In the genomic region with DNA sequence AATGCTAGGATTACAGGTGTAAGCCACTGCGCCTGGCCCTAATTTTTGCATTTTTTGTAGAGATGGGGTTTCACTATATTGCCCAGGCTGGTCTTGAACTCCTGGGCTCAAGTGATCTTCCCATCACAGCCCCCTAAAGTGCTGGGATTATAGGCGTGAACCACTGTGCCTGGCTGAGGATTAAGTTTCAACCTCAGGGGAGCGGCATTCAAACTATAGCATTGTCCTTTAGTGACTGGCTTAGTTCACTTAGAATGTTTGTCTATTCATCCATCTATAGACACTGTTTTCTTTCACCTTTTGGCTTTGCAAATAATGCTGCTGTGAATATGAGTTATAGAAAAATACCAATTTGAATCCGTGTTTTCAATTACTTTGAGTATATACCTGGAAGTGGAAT, we compare ENCODE assay signal across 27 cellular contexts.
"Had no signal": no experiment of that assay in that cellular context is flagged by ENCODE, and none has a peak within 500 bp of the region (broad histone marks: within the 10 kb centered on the region; RNA-seq: fewer than 3 reads in every experiment).

No MANE protein-coding gene starts in this region.

- H3K9me3 ChIP-seq: left lung, lower lobe of right lung, ovary, stomach, testis, thyroid gland, transverse colon, upper lobe of right lung had no signal

- H3K27me3 ChIP-seq: left lung, ovary, stomach, testis, thyroid gland, transverse colon, upper lobe of right lung had no signal

- H3K27ac Mint-ChIP-seq: immature natural killer cell; mesothelial cell of epicardium; natural killer cell; nephron progenitor cell; progenitor cell of endocrine pancreas; stimulated activated naive B cell treated with anti-CD40 and anti-IgM and Interleukin-4, amounts not matched to agents 10 μg/mL and 1 μg/mL and 100 μg/mL, for 72 hours had no signal

- H3K36me3 Mint-ChIP-seq: natural killer cell had no signal

- H3K4me1 ChIP-seq: lower lobe of right lung, testis, thyroid gland, transverse colon had no signal

- H3K36me3 ChIP-seq: ovary had no signal

- H3K4me3 Mint-ChIP-seq: immature natural killer cell; mesothelial cell of epicardium; naive B cell; natural killer cell; nephron progenitor cell; stimulated activated naive B cell treated with anti-CD40 and anti-IgM and Interleukin-4, amounts not matched to agents 10 μg/mL and 1 μg/mL and 100 μg/mL, for 72 hours had no signal

- H3K9me3 Mint-ChIP-seq: immature natural killer cell; mesothelial cell of epicardium; naive B cell; natural killer cell; nephron progenitor cell; stimulated activated naive B cell treated with anti-CD40 and anti-IgM and Interleukin-4, amounts not matched to agents 10 μg/mL and 1 μg/mL and 100 μg/mL, for 72 hours had no signal

- H3K4me1 Mint-ChIP-seq: mesothelial cell of epicardium, nephron progenitor cell had no signal

- DNase-seq: hypothalamus; immature natural killer cell; kidney; left colon; left lung; lower lobe of right lung; mesendoderm; naive B cell; natural killer cell; nephron progenitor cell; ovary; retina; right cardiac atrium; stimulated activated CD4-positive, alpha-beta T cell treated with anti-CD3 and anti-CD28 coated beads, Interleukin-12 subunit alpha, Interleukin-12 subunit beta, amount 100 ng/mL, for 4 hours; stimulated activated CD4-positive, alpha-beta T cell treated with anti-CD3 and anti-CD28 coated beads, Interleukin-15, amount 100 ng/mL, for 24 hours; stimulated activated CD4-positive, alpha-beta T cell treated with anti-CD3 and anti-CD28 coated beads, Interleukin-2, amount 100 ng/mL, for 24 hours; stimulated activated CD4-positive, alpha-beta T cell treated with anti-CD3 and anti-CD28 coated beads, Interleukin-4, amount 100 ng/mL, for 1 hour; stimulated activated naive B cell treated with anti-CD40 and anti-IgM and Interleukin-4, amounts not matched to agents 10 μg/mL and 1 μg/mL and 100 μg/mL, for 72 hours; stimulated activated naive CD8-positive, alpha-beta T cell treated with anti-CD3 and anti-CD28 coated beads, Interleukin-15, Interleukin-2, amounts not matched to agents 100 U/mL and 50 U/mL, for 24 hours; stomach; testis; thyroid gland; transverse colon; upper lobe of right lung had no signal

- H3K4me3 ChIP-seq: left lung, lower lobe of right lung, ovary, skin epidermis, stomach, testis, thyroid gland, transverse colon, upper lobe of right lung had no signal

- H3K27me3 Mint-ChIP-seq: naive B cell; progenitor cell of endocrine pancreas; stimulated activated naive B cell treated with anti-CD40 and anti-IgM and Interleukin-4, amounts not matched to agents 10 μg/mL and 1 μg/mL and 100 μg/mL, for 72 hours had no signal

- H3K27ac ChIP-seq: left lung, lower lobe of right lung, ovary, skin epidermis, stomach, testis, thyroid gland, transverse colon, upper lobe of right lung had no signal
